24 cellular contexts compared by ENCODE assay signal in genomic region chr9:119701651-119702050, GRCh38.
"Had no signal": no experiment of that assay in that cellular context is flagged by ENCODE, and none has a peak within 500 bp of the region (broad histone marks: within the 10 kb centered on the region; RNA-seq: fewer than 3 reads in every experiment).

No MANE protein-coding gene starts in this region.

- ATAC-seq: activated naive CD4-positive, alpha-beta T cell treated with anti-CD3 and anti-CD28 coated beads, Interleukin-2, amount 50 U/mL, for 72 hours; activated naive CD8-positive, alpha-beta T cell treated with anti-CD3 and anti-CD28 coated beads, Interleukin-2, amount 50 U/mL, for 24 hours; activated T-cell treated with anti-CD3 and anti-CD28 coated beads, Interleukin-2, amount 50 U/mL, for 4 hours; body of pancreas; K562 had no signal

- DNase-seq: activated CD4-positive, alpha-beta memory T cell treated with anti-CD3 and anti-CD28 coated beads for 36 hours; activated CD4-positive, alpha-beta T cell treated with anti-CD3 and anti-CD28 coated beads, Interleukin-2, amount 10 ng/mL, durations not matched to agents 7 days and 5 days; activated CD4-positive, CD25-positive, alpha-beta regulatory T cell; activated CD8-positive, alpha-beta memory T cell treated with anti-CD3 and anti-CD28 coated beads for 24 hours; activated effector memory CD4-positive, alpha-beta T cell treated with anti-CD3 and anti-CD28 coated beads, Interleukin-2, amount 50 U/mL, for 16 hours; activated naive CD4-positive, alpha-beta T cell treated with Interleukin-2 at 50 U/mL for 16 hours; activated naive CD8-positive, alpha-beta T cell treated with anti-CD3 and anti-CD28 coated beads, Interleukin-2, amount 50 U/mL, for 24 hours; activated T-cell treated with anti-CD3 and anti-CD28 coated beads, Interleukin-2, amount 50 U/mL, for 4 hours; amniotic stem cell; body of pancreas; Karpas-422; MM.1S; NCI-H1105; NCI-H1694; NCI-H2029; NCI-H226; NCI-H526; Peyer's patch; Right ventricle myocardium superior; SJCRH30; SK-N-SH; T-helper 1 cell had no signal
